In the genomic region with DNA sequence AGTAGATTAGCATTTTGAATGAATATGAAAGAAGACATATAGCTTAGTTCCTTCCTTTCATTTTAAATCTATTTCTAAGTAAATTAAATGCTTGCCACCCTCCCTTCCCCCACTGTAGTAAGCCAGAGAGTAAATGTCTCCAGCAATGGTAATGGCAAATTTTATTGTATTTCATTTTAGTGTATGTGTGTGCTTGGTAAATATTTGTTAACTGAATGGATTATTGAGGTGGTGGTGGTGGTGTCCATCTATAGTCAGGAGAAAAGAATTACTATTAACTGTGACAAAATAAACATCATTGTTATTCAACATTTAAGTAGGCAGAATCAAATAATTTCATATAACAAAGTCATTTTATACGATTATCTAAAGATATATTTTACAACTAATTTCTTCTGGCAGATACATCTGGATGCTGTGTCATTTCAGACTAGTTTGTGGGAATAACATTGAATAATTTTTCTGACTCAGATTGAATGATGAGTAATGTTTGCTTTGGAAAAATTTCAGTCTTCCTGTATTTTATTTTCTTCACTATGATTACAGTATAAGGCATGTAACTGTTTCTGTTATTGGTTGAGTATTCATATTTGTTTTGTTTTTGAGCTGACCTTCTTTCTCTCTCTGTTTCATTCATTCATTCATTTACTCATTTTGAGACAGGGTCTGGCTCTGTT, we compare ENCODE assay signal across 1 cellular context.
TF ChIP-seq lines count a peak whose summit lies in the region.

No MANE protein-coding gene starts in this region.

TF ChIP-seq in endothelial cell of umbilical vein, 7 proteins besides CTCF, POLR2A, EP300 and RAD21 (continued from another document):
- peak; percentile 85 for TF ChIP-seq JUN (IDR thresholded peaks at IDR 0.05; ENCODE audit: borderline replicate concordance, insufficient read depth, insufficient read length, low read depth)
- TF ChIP-seq MYC (IDR thresholded peaks at IDR 0.05; ENCODE audit: low read depth, low read length): no peak
